ENCODE assay signal across 10 cellular contexts in genomic region chr5:180084638-180085561, GRCh38. TPM values are rescaled to one million over a fixed set of nuclear protein-coding genes. Genes with fewer than 3 reads are reported as not detected.
A peak's percentile ranks its signal among the peaks of the same experiment; 100 is the strongest.
DNase-seq lines count a peak whose midpoint lies in the region; ATAC-seq, FAIRE-seq and TF ChIP-seq lines count a peak whose summit lies in the region.
"Had no signal": no experiment of that assay in that cellular context is flagged by ENCODE, and none has a peak within 500 bp of the region (broad histone marks: within the 10 kb centered on the region; RNA-seq: fewer than 3 reads in every experiment).

No MANE protein-coding gene starts in this region.

- no peak overlapping the region for H2AFZ ChIP-seq in DND-41 (ENCODE audit: low read depth, low read length)

- no peak for FAIRE-seq in RCC 7860 (lab: Jason Lieb, UNC)

- ATAC-seq in DND-41 (ENCODE audit: insufficient read depth, low read depth) (peak; percentile 44; the same call in 1 of the 3 replicates), GM18511 (IDR thresholded peaks at IDR 0.05; ENCODE audit: unreplicated experiment) (no peak), GM19463 (IDR thresholded peaks at IDR 0.05; ENCODE audit: unreplicated experiment) (no peak)

- no peaks in the 10 kb centered on the region for H3K9me3 ChIP-seq in DND-41 (ENCODE audit: insufficient read depth, low read length, severe bottlenecking)

- TF ChIP-seq CTCF in DND-41 (IDR thresholded peaks at IDR 0.05; ENCODE audit: borderline replicate concordance, extremely low read depth, low read length, poor library complexity, severe bottlenecking) (no peak), VCaP (conservative IDR thresholded peaks at IDR 0.05) (no peak), neural crest cell (conservative IDR thresholded peaks at IDR 0.05) (no peak)

- H3K4me1 ChIP-seq in DND-41 (ENCODE audit: insufficient read depth, low read length) = no peaks in the 10 kb centered on the region

- no peak overlapping the region for H3K4me3 ChIP-seq in DND-41 (ENCODE audit: low read depth in 1 of 2, low read length in 2 of 2)

- H3K79me2 ChIP-seq in DND-41 (ENCODE audit: insufficient read depth, low read length) = no peaks in the 10 kb centered on the region

- no peak for DNase-seq in DND-41
- DNase-seq in NCI-H187 treated with DMSO at 0.1 percent for 48 hours (lab: John Stamatoyannopoulos, UW) = peak; percentile 41
- no peak for DNase-seq in neural crest cell (ENCODE audit: low read depth, low spot score)
- DNase-seq in germinal center (ENCODE audit: low spot score) = no peak
- no peak for DNase-seq in RCC 7860 (ENCODE audit: low spot score)
- DNase-seq: HCEC 1CT had no signal

- no peaks in the 10 kb centered on the region for H3K9me3 Mint-ChIP-seq in neural crest cell

- peaks cover 59% of the 10 kb centered on the region for H3K4me1 Mint-ChIP-seq in neural crest cell

- no peak overlapping the region for H3K27ac ChIP-seq in DND-41 (ENCODE audit: low read length)
- H3K27ac ChIP-seq in VCaP = peak overlapping the region; percentile 69

- H3K36me3 Mint-ChIP-seq in neural crest cell (ENCODE audit: low read depth) = peaks cover 2% of the 10 kb centered on the region
- H3K36me3 Mint-ChIP-seq: IgD-negative memory B cell had no signal

- H3K4me2 ChIP-seq in DND-41 (ENCODE audit: insufficient read depth, low read length) = no peak overlapping the region

- no peaks in the 10 kb centered on the region for H3K36me3 ChIP-seq in DND-41 (ENCODE audit: insufficient read depth, low read length)

- H3K27me3 Mint-ChIP-seq in neural crest cell (ENCODE audit: low read depth) = no peaks in the 10 kb centered on the region

- H3K9ac ChIP-seq in DND-41 (ENCODE audit: low read depth, low read length) = no peak overlapping the region

- peaks cover 2% of the 10 kb centered on the region for H3K27me3 ChIP-seq in DND-41 (ENCODE audit: insufficient read depth, low read length, poor library complexity)

- no peaks in the 10 kb centered on the region for H4K20me1 ChIP-seq in DND-41 (ENCODE audit: insufficient read depth, low read length)

- peak overlapping the region; percentile 87 for H3K27ac Mint-ChIP-seq in neural crest cell (ENCODE audit: unreplicated experiment)

- H3K4me3 Mint-ChIP-seq in neural crest cell = peak overlapping the region; percentile 41
- H3K4me3 Mint-ChIP-seq: IgD-negative memory B cell had no signal

RNA-seq across cellular contexts. Expression of gene RNF130, which starts 13.3 kb away (rescaled TPM):
- 113 and 116 TPM in 2 replicates for total RNA-seq in neural crest cell
